Comparison of ENCODE assay signal across 15 cellular contexts in the genomic region with DNA sequence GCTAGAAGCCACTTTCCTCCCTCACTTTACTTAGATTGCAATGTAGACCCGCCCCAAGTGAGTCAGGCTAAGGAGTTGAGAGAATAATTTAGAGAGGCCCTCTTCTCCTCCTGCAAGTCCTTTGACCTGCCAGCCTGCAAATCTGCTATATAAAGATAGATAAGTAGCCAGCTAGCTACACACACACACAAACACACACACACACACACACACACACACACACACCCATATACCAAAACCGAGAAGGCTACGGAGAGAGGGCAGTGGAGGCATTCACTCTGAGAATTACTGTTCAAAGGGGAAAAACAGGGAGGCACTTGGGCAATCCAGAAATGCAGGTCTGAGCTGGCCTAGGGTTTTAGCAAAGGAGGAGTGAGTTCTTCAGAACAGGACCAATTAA. TPM values are rescaled to one million over a fixed set of nuclear protein-coding genes. Genes with fewer than 3 reads are reported as not detected.
DNase-seq lines count a peak whose midpoint lies in the region; ATAC-seq and TF ChIP-seq lines count a peak whose summit lies in the region.
"Had no signal": no experiment of that assay in that cellular context is flagged by ENCODE, and none has a peak within 500 bp of the region (broad histone marks: within the 10 kb centered on the region; RNA-seq: fewer than 3 reads in every experiment).

No MANE protein-coding gene starts in this region.

- in situ Hi-C loops in GM13976 (cut with MboI; ENCODE audit: low sequenced_read_pairs, unreplicated experiment) (no loop called here), brain microvascular endothelial cell (cut with HindIII; ENCODE audit: low pct_ligation_motif_present, low sequenced_read_pairs) (no loop called here)

- H3K4me1 Mint-ChIP-seq in HFFc6 (ENCODE audit: low read depth) = peaks cover 23% of the 10 kb centered on the region
- H3K4me1 Mint-ChIP-seq: activated T-helper 17 cell treated with anti-CD3 and anti-CD28 coated beads, Interleukin-2, amount 50 U/mL, for 72 hours had no signal

- H3K4me3 ChIP-seq in left lung (no peak overlapping the region), tibial artery (no peak overlapping the region), brain microvascular endothelial cell (ENCODE audit: low read depth, low read length) (no peak overlapping the region)
- H3K4me3 ChIP-seq: dorsolateral prefrontal cortex had no signal

- H3K27ac ChIP-seq in left lung (peak overlapping the region in 1 of 2 donors; percentile 76), tibial artery (peak overlapping the region; percentile 85 to 91), brain microvascular endothelial cell (no peak overlapping the region)

- intact Hi-C loops in left lung (cut with DNase I) (no loop called here), tibial artery (cut with DNase I; ENCODE audit: low total_unique reads) (no loop called here)

- peak overlapping the region; percentile 43; the same call in 1 of the 2 replicates for H3K4me3 Mint-ChIP-seq in HFFc6

- H3K27me3 ChIP-seq in left lung (peaks cover 0 to 32% of the 10 kb centered on the region in 2 donors), tibial artery (no peaks in the 10 kb centered on the region), brain microvascular endothelial cell (replicated peaks) (no peaks in the 10 kb centered on the region)
- H3K27me3 ChIP-seq: dorsolateral prefrontal cortex had no signal

- peaks cover 9% of the 10 kb centered on the region for H3K27me3 Mint-ChIP-seq in HFFc6 (ENCODE audit: insufficient read depth)

- peak; percentile 68 for ATAC-seq in left lung
- ATAC-seq: activated CD8-positive, alpha-beta T cell treated with anti-CD3 and anti-CD28 coated beads for 36 hours; activated T-helper 17 cell treated with anti-CD3 and anti-CD28 coated beads, Interleukin-2, amount 50 U/mL, for 72 hours; stimulated activated naive CD8-positive, alpha-beta T cell treated with anti-CD3 and anti-CD28 coated beads, Interleukin-15, Interleukin-2, amounts not matched to agents 100 U/mL and 50 U/mL, for 24 hours had no signal

- no peaks in the 10 kb centered on the region for H3K36me3 Mint-ChIP-seq in HFFc6 (ENCODE audit: low read depth)

- H3K9me3 ChIP-seq in left lung (no peaks in the 10 kb centered on the region), tibial artery (no peaks in the 10 kb centered on the region)

- H3K4me1 ChIP-seq in left lung (peaks cover 0 to 17% of the 10 kb centered on the region in 2 donors), tibial artery (peaks cover 0 to 13% (median 9%) of the 10 kb centered on the region in 4 donors)

- DNase-seq in HFFc6 (no peak), amniotic epithelial cell (ENCODE audit: low read depth) (peak; percentile 61), left lung (no peak), tibial artery (no peak), GM13976 (ENCODE audit: low spot score) (no peak), brain microvascular endothelial cell (no peak), DMS53 (lab: John Stamatoyannopoulos, UW) (no peak)
- DNase-seq: activated CD8-positive, alpha-beta T cell treated with anti-CD3 and anti-CD28 coated beads for 36 hours; aorta; dorsolateral prefrontal cortex; NCI-H1105 treated with DMSO at 0.1 percent for 48 hours; stimulated activated naive CD8-positive, alpha-beta T cell treated with anti-CD3 and anti-CD28 coated beads, Interleukin-15, Interleukin-2, amounts not matched to agents 100 U/mL and 50 U/mL, for 24 hours had no signal

- no peak for TF ChIP-seq CTCF in HFFc6 (IDR thresholded peaks at IDR 0.05)
- TF ChIP-seq CTCF in left lung (IDR thresholded peaks at IDR 0.05) = no peak
- TF ChIP-seq CTCF in tibial artery (IDR thresholded peaks at IDR 0.05) = no peak
- no peak for TF ChIP-seq CTCF in GM13976 (IDR thresholded peaks at IDR 0.05; ENCODE audit: borderline replicate concordance, control extremely low read depth, extremely low read depth, insufficient read depth, missing control alignments)
- TF ChIP-seq CTCF in brain microvascular endothelial cell (IDR thresholded peaks at IDR 0.05; ENCODE audit: low read depth, low read length, missing control alignments) = no peak

- H3K27ac Mint-ChIP-seq in HFFc6 = peak overlapping the region; percentile 59
- H3K27ac Mint-ChIP-seq: activated CD8-positive, alpha-beta T cell treated with anti-CD3 and anti-CD28 coated beads for 36 hours; T-helper 2 cell treated with Interferon-gamma antibody and Interleukin-4, amounts not matched to agents 5 μg/mL and 100 μg/mL, for 36 hours had no signal

- H3K36me3 ChIP-seq in left lung (no peaks in the 10 kb centered on the region), tibial artery (no peaks in the 10 kb centered on the region), brain microvascular endothelial cell (replicated peaks) (no peaks in the 10 kb centered on the region)

- H3K9me3 Mint-ChIP-seq in HFFc6 = no peaks in the 10 kb centered on the region
- H3K9me3 Mint-ChIP-seq: activated CD8-positive, alpha-beta T cell treated with anti-CD3 and anti-CD28 coated beads for 36 hours; activated T-helper 17 cell treated with anti-CD3 and anti-CD28 coated beads, Interleukin-2, amount 50 U/mL, for 72 hours; IgD-negative memory B cell; T-helper 2 cell treated with Interferon-gamma antibody and Interleukin-4, amounts not matched to agents 5 μg/mL and 100 μg/mL, for 36 hours had no signal

RNA-seq across cellular contexts. Expression of a gene that starts 23.0 kb away (rescaled TPM):
- 10 to 100 TPM; 29.6 to 35.8 (median 30.7) TPM for total RNA-seq in HFFc6 (2021; fragmentation: NEBNext Ultra II Directional; extraction: Animal tissue kit (Norgen Biotek cat#: 25700))
- 10 to 100 TPM; 43.3 to 46.3 TPM for total RNA-seq in left lung
